Comparison of ENCODE assay signal across 14 cellular contexts in genomic region chr10:76052798-76053473, GRCh38.
DNase-seq lines count a peak whose midpoint lies in the region; ATAC-seq and TF ChIP-seq lines count a peak whose summit lies in the region.
"Had no signal": no experiment of that assay in that cellular context is flagged by ENCODE, and none has a peak within 500 bp of the region (broad histone marks: within the 10 kb centered on the region; RNA-seq: fewer than 3 reads in every experiment).

No MANE protein-coding gene starts in this region.

- DNase-seq in cardiac muscle cell (ENCODE audit: low read depth in 1 of 2, low spot score in 1 of 2) (no peak), left ventricle myocardium superior (no peak), nephron progenitor cell (no peak), gastrocnemius medialis (no peak), NCI-H2171 (lab: John Stamatoyannopoulos, UW) (no peak)
- DNase-seq: CD8-positive, alpha-beta memory T cell; DMS53; GF-D8; H7 had no signal

- TF ChIP-seq CTCF in cardiac muscle cell (IDR thresholded peaks at IDR 0.05; ENCODE audit: low read depth, low read length) (no peak), VCaP (conservative IDR thresholded peaks at IDR 0.05) (no peak), nephron progenitor cell (IDR thresholded peaks at IDR 0.05) (no peak), gastrocnemius medialis (IDR thresholded peaks at IDR 0.05 in 4 of 5, conservative IDR thresholded peaks at IDR 0.05 in 1 of 5) (no peak)

- H3K27me3 Mint-ChIP-seq in nephron progenitor cell (ENCODE audit: low read depth, poor library complexity) = peaks cover 6% of the 10 kb centered on the region
- H3K27me3 Mint-ChIP-seq: CD8-positive, alpha-beta memory T cell had no signal

- H3K4me1 Mint-ChIP-seq in nephron progenitor cell = peaks cover 54% of the 10 kb centered on the region
- H3K4me1 Mint-ChIP-seq: CD8-positive, alpha-beta memory T cell had no signal

- H3K36me3 ChIP-seq in cardiac muscle cell (no peaks in the 10 kb centered on the region), gastrocnemius medialis (no peaks in the 10 kb centered on the region)

- H3K9me3 Mint-ChIP-seq in nephron progenitor cell = peaks cover 35% of the 10 kb centered on the region

- no peak overlapping the region for H3K4me3 ChIP-seq in cardiac muscle cell
- no peak overlapping the region for H3K4me3 ChIP-seq in gastrocnemius medialis
- H3K4me3 ChIP-seq: GM23338, K562 had no signal

- H3K9me3 ChIP-seq in cardiac muscle cell (ENCODE audit: low read depth) (no peaks in the 10 kb centered on the region), gastrocnemius medialis (no peaks in the 10 kb centered on the region)

- H3K27me3 ChIP-seq in cardiac muscle cell (no peaks in the 10 kb centered on the region), gastrocnemius medialis (no peaks in the 10 kb centered on the region)

- intact Hi-C loops in left ventricle myocardium superior (cut with micrococcal nuclease) = no loop called here
- intact Hi-C loops in gastrocnemius medialis (cut with DNase I; ENCODE audit: low total_unique reads) = no loop called here

- H3K4me1 ChIP-seq in cardiac muscle cell (ENCODE audit: low read depth) (peaks cover 44% of the 10 kb centered on the region), gastrocnemius medialis (no peaks in the 10 kb centered on the region)

- H3K27ac ChIP-seq in cardiac muscle cell = peak overlapping the region; percentile 91
- peak overlapping the region; percentile 92 for H3K27ac ChIP-seq in VCaP
- H3K27ac ChIP-seq in gastrocnemius medialis = no peak overlapping the region
- H3K27ac ChIP-seq: 22Rv1 had no signal

- H3K27ac Mint-ChIP-seq in nephron progenitor cell = peak overlapping the region; percentile 91
- H3K27ac Mint-ChIP-seq: GM23338 had no signal

- in situ Hi-C loops in gastrocnemius medialis (cut with MboI; ENCODE audit: low sequenced_read_pairs in 4 of 4) = no loop called here

- peak overlapping the region; percentile 46 for H3K4me3 Mint-ChIP-seq in nephron progenitor cell
- H3K4me3 Mint-ChIP-seq: CD8-positive, alpha-beta memory T cell; GM23338 had no signal

- TF ChIP-seq POLR2A in gastrocnemius medialis (IDR thresholded peaks at IDR 0.05) = no peak

- H3K36me3 Mint-ChIP-seq in nephron progenitor cell (ENCODE audit: low read depth) = peaks cover 20% of the 10 kb centered on the region
- H3K36me3 Mint-ChIP-seq: CD8-positive, alpha-beta memory T cell had no signal

- no peak for ATAC-seq in left ventricle myocardium superior
- ATAC-seq in gastrocnemius medialis = no peak
- ATAC-seq in GM18873 (IDR thresholded peaks at IDR 0.05; ENCODE audit: low FRiP score, unreplicated experiment) = no peak
- ATAC-seq: GM23338, K562 had no signal

Comparison
In these comparisons a context has a peak if more than half of its experiments do, and no peak if none do; other contexts are left out.
1. H3K27ac ChIP-seq: peak in cardiac muscle cell (single experiment) and VCaP (single experiment); none in gastrocnemius medialis (0 of 4).